21 cellular contexts compared by ENCODE assay signal in genomic region chr17:47120521-47121095, GRCh38.
DNase-seq lines count a peak whose midpoint lies in the region; ATAC-seq and TF ChIP-seq lines count a peak whose summit lies in the region.
"Had no signal": no experiment of that assay in that cellular context is flagged by ENCODE, and none has a peak within 500 bp of the region (broad histone marks: within the 10 kb centered on the region; RNA-seq: fewer than 3 reads in every experiment).

No MANE protein-coding gene starts in this region.

- H2AFZ ChIP-seq in OCI-LY7 (ENCODE audit: low read length): no peak overlapping the region

- CTCF ChIA-PET in OCI-LY7 (lab: Charles Lee; ENCODE audit: unreplicated experiment): no interaction called here

- BruUV-seq in OCI-LY7 (replicated peaks; lab: Mats Ljungman, UMichigan): no TSS peak

- no peak for ATAC-seq in GM18907 (IDR thresholded peaks at IDR 0.05; ENCODE audit: unreplicated experiment)
- ATAC-seq: stimulated activated memory B cell treated with anti-CD40 and anti-IgM and Interleukin-4, amounts not matched to agents 10 μg/mL and 1 μg/mL and 100 μg/mL, for 72 hours had no signal

- DNase-seq in AG08395 (ENCODE audit: low spot score): peak; percentile 75
- peak; percentile 42 for DNase-seq in GM03348 (ENCODE audit: low spot score)
- DNase-seq in SJSA1 (ENCODE audit: low read depth in 1 of 2, low spot score in 2 of 2): peak; percentile 66
- peak; percentile 55 to 65 for DNase-seq in foreskin fibroblast
- no peak for DNase-seq in OCI-LY7 (ENCODE audit: low spot score)
- DNase-seq in HuH-7 (ENCODE audit: low spot score): no peak
- no peak for DNase-seq in COLO668 (lab: John Stamatoyannopoulos, UW; ENCODE audit: unreplicated experiment)
- DNase-seq: activated naive CD4-positive, alpha-beta T cell; DMS79 treated with DMSO at 0.1 percent for 48 hours; immature natural killer cell; KBM-7; NCI-H187; OCI-M1; sigmoid colon; upper lobe of right lung had no signal

- POLR2A ChIA-PET in OCI-LY7 (lab: Charles Lee): interaction anchor here (0.6 kb wide), 2 partner anchors 19 to 88 kb away, joined by 3 read pairs; partner anchors contain the start of gene MYL4

- intact Hi-C loops in OCI-LY7 (cut with micrococcal nuclease; ENCODE audit: unreplicated experiment): no loop called here

- H3K27ac ChIP-seq in SJSA1 (peak overlapping the region; percentile 74), OCI-LY7 (ENCODE audit: low read depth, low read length, poor library complexity, severe bottlenecking) (no peak overlapping the region)
- H3K27ac ChIP-seq: BLaER1 treated with 17β-estradiol and CSF1 and Interleukin-3, amounts not matched to agents 10 nM and 100 nM; breast epithelium; neutrophil; sigmoid colon; upper lobe of right lung; VCaP had no signal

- H3K36me3 ChIP-seq in SJSA1 (peaks cover 62% of the 10 kb centered on the region), OCI-LY7 (ENCODE audit: insufficient read depth, low read length) (peaks cover 84% of the 10 kb centered on the region)
- H3K36me3 ChIP-seq: breast epithelium had no signal

- H3K4me3 ChIP-seq in SJSA1 (no peak overlapping the region), foreskin fibroblast (ENCODE audit: low read depth in 1 of 2, low read length in 2 of 2) (no peak overlapping the region), OCI-LY7 (ENCODE audit: low read depth, low read length, poor library complexity, severe bottlenecking) (no peak overlapping the region)
- H3K4me3 ChIP-seq: BLaER1 treated with 17β-estradiol and CSF1 and Interleukin-3, amounts not matched to agents 10 nM and 100 nM; breast epithelium; sigmoid colon; upper lobe of right lung had no signal

- H3K9me2 ChIP-seq in OCI-LY7 (ENCODE audit: insufficient read depth, low read length): no peaks in the 10 kb centered on the region

- H3K4me1 ChIP-seq in SJSA1 (replicated peaks): peaks cover 31% of the 10 kb centered on the region
- H3K4me1 ChIP-seq in OCI-LY7 (ENCODE audit: insufficient read depth, low read length, poor library complexity, severe bottlenecking): no peaks in the 10 kb centered on the region
- H3K4me1 ChIP-seq: BLaER1 treated with 17β-estradiol and CSF1 and Interleukin-3, amounts not matched to agents 10 nM and 100 nM; breast epithelium; sigmoid colon; upper lobe of right lung had no signal

- no peaks in the 10 kb centered on the region for H3K9me3 ChIP-seq in SJSA1 (replicated peaks)
- no peaks in the 10 kb centered on the region for H3K9me3 ChIP-seq in OCI-LY7 (ENCODE audit: low read length)
- H3K9me3 ChIP-seq: BLaER1 treated with 17β-estradiol and CSF1 and Interleukin-3, amounts not matched to agents 10 nM and 100 nM; breast epithelium; neutrophil; sigmoid colon; upper lobe of right lung had no signal

- H3K79me2 ChIP-seq in OCI-LY7 (ENCODE audit: insufficient read depth, low read depth, low read length): no peaks in the 10 kb centered on the region

- H3K4me2 ChIP-seq in OCI-LY7 (ENCODE audit: low read length): no peak overlapping the region
- H3K4me2 ChIP-seq: BLaER1 treated with 17β-estradiol and CSF1 and Interleukin-3, amounts not matched to agents 10 nM and 100 nM had no signal

- no peaks in the 10 kb centered on the region for H3K27me3 ChIP-seq in SJSA1 (replicated peaks)
- H3K27me3 ChIP-seq: BLaER1 treated with 17β-estradiol and CSF1 and Interleukin-3, amounts not matched to agents 10 nM and 100 nM; breast epithelium; neutrophil; sigmoid colon; upper lobe of right lung had no signal

- H4K20me1 ChIP-seq in OCI-LY7 (ENCODE audit: insufficient read depth, low read length): no peaks in the 10 kb centered on the region; the same call in 1 of the 2 replicates

- no peak for TF ChIP-seq CTCF in foreskin fibroblast (IDR thresholded peaks at IDR 0.05; ENCODE audit: low read depth, low read length)
- TF ChIP-seq CTCF in OCI-LY7 (conservative IDR thresholded peaks at IDR 0.05; ENCODE audit: low read length): no peak

Comparison
In these comparisons a context has a peak if more than half of its experiments do, and no peak if none do; other contexts are left out.
1. DNase-seq: peak in AG08395 (single experiment), GM03348 (single experiment), SJSA1 (2 of 2) and foreskin fibroblast (2 of 2); none in OCI-LY7 (single experiment), HuH-7 (single experiment) and COLO668 (single experiment).